In genomic region chr3:42495393-42495792, GRCh38 we compare ENCODE assay signal across 18 cellular contexts.
"Had no signal": no experiment of that assay in that cellular context is flagged by ENCODE, and none has a peak within 500 bp of the region (broad histone marks: within the 10 kb centered on the region; RNA-seq: fewer than 3 reads in every experiment).

No MANE protein-coding gene starts in this region.

- H3K9me3 ChIP-seq: esophagus muscularis mucosa, gastroesophageal sphincter, lower lobe of right lung, pancreas, psoas muscle, right atrium auricular region, thyroid gland had no signal

- ATAC-seq: activated naive CD8-positive, alpha-beta T cell treated with anti-CD3 and anti-CD28 coated beads, Interleukin-2, amount 50 U/mL, for 24 hours; gastroesophageal sphincter; lower lobe of right lung; naive thymus-derived CD8-positive, alpha-beta T cell; pancreas; psoas muscle; stimulated activated naive CD8-positive, alpha-beta T cell treated with anti-CD3 and anti-CD28 coated beads, Interleukin-15, Interleukin-2, amounts not matched to agents 100 U/mL and 50 U/mL, for 24 hours; WTC11 had no signal

- H3K4me1 ChIP-seq: psoas muscle had no signal

- DNase-seq: activated naive CD4-positive, alpha-beta T cell treated with anti-CD3 and anti-CD28 coated beads, Interleukin-2, amount 50 U/mL, for 16 hours; activated naive CD8-positive, alpha-beta T cell treated with anti-CD3 and anti-CD28 coated beads, Interleukin-2, amount 50 U/mL, for 24 hours; activated T-cell treated with anti-CD3 and anti-CD28 coated beads, Interleukin-2, amount 50 U/mL, for 24 hours; cerebellar nuclear complex; effector CD4-positive, alpha-beta T cell; hypothalamus; lower lobe of right lung; psoas muscle; stimulated activated CD4-positive, alpha-beta T cell treated with anti-CD3 and anti-CD28 coated beads, Interleukin-4, amount 100 ng/mL, for 24 hours; stimulated activated naive CD8-positive, alpha-beta T cell treated with anti-CD3 and anti-CD28 coated beads, Interleukin-15, Interleukin-2, amounts not matched to agents 100 U/mL and 50 U/mL, for 24 hours; T-helper 9 cell; thyroid gland had no signal

- H3K27me3 ChIP-seq: pancreas, right atrium auricular region, thyroid gland had no signal

- H3K36me3 ChIP-seq: esophagus muscularis mucosa, gastroesophageal sphincter, lower lobe of right lung, pancreas, right atrium auricular region, thyroid gland had no signal

- H3K4me3 ChIP-seq: esophagus muscularis mucosa, gastroesophageal sphincter, lower lobe of right lung, pancreas, psoas muscle, right atrium auricular region, thyroid gland had no signal

- H3K27ac ChIP-seq: esophagus muscularis mucosa, gastroesophageal sphincter, lower lobe of right lung, pancreas, psoas muscle, right atrium auricular region, thyroid gland had no signal
